ENCODE assay signal across 22 cellular contexts in the genomic region with DNA sequence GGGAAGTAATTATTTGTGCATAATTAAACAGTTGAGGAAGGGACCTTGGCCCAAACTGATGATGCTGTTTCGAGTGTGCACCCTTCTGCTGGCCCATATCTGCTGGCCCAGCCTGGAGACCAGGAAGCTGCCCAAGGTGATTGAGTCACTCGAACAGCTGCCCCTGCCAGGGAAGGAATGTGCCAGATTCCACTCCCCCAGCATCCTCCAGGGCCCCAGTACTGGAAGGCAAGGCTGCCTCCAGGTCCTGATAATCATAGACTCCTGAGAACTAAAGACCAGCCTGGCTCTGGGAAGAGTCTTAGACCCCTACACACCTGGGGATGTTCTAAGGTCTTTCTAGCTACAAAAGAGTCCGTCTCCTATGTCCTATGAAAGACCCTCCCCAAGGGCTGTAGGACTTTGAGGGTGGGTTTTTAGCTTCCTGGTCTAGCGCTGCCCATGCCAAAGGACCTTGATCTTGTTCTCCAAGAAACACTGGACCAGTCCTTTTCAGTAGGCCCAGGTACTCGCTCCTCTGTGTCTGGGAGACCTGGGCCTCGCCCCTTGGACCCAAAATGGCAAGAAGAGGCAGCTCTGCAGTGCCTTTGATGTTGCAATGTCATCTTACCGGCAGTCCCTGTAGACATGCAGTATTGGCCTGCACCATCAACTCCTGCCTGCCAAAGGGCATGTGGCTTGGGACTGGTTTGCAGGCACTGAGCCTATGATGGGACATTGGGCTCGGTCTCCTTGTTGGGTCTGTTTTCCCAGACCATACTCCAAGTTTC.
DNase-seq lines count a peak whose midpoint lies in the region; ATAC-seq and TF ChIP-seq lines count a peak whose summit lies in the region.
"Had no signal": no experiment of that assay in that cellular context is flagged by ENCODE, and none has a peak within 500 bp of the region (broad histone marks: within the 10 kb centered on the region; RNA-seq: fewer than 3 reads in every experiment).

No MANE protein-coding gene starts in this region.

- H3K4ac ChIP-seq in neuronal stem cell (ENCODE audit: low read length), result no peak overlapping the region

- no peak overlapping the region for H3K4me3 ChIP-seq in neuronal stem cell (ENCODE audit: low read length in 2 of 2)
- H3K4me3 ChIP-seq: BLaER1, SJCRH30 had no signal

- DNase-seq in activated CD8-positive, alpha-beta memory T cell treated with anti-CD3 and anti-CD28 coated beads, Interleukin-2, amount 50 U/mL, for 48 hours, result peak; percentile 18
- no peak for DNase-seq in activated CD8-positive, alpha-beta memory T cell treated with anti-CD3 and anti-CD28 coated beads, Interleukin-2, amount 10 ng/mL, durations not matched to agents 7 days and 5 days
- DNase-seq in ecto neural progenitor cell (ENCODE audit: low spot score) (peak; percentile 31), neuronal stem cell (ENCODE audit: low spot score) (no peak), Kasumi-1 (lab: John Stamatoyannopoulos, UW) (no peak), MCF 10A (ENCODE audit: unreplicated experiment) (no peak)
- DNase-seq: Calu3, DMS53, EL, KBM-7, NCI-H1048, NCI-H1436 treated with DMSO at 0.1 percent for 48 hours, NCI-H2029, NCI-H345, NCI-H524 treated with DMSO at 0.1 percent for 48 hours had no signal

- no peak overlapping the region for H3K4me3 Mint-ChIP-seq in activated CD8-positive, alpha-beta memory T cell treated with anti-CD3 and anti-CD28 coated beads, Interleukin-2, amount 10 ng/mL, durations not matched to agents 7 days and 5 days
- no peak overlapping the region for H3K4me3 Mint-ChIP-seq in MCF 10A (ENCODE audit: unreplicated experiment)
- H3K4me3 Mint-ChIP-seq: CD8-positive, alpha-beta T cell had no signal

- no peak overlapping the region for H3K4me2 ChIP-seq in neuronal stem cell (ENCODE audit: insufficient read depth, low read length, poor library complexity, severe bottlenecking)
- H3K4me2 ChIP-seq: BLaER1 had no signal

- no peak for TF ChIP-seq CTCF in MCF 10A (IDR thresholded peaks at IDR 0.05; ENCODE audit: unreplicated experiment)

- no peak overlapping the region for H3K9ac ChIP-seq in neuronal stem cell (ENCODE audit: low read depth, low read length, poor library complexity)
- H3K9ac ChIP-seq: BLaER1 had no signal

- H2BK12ac ChIP-seq in neuronal stem cell (ENCODE audit: low read length), result no peak overlapping the region

- CTCF ChIA-PET in activated CD8-positive, alpha-beta memory T cell treated with anti-CD3 and anti-CD28 coated beads, Interleukin-2, amount 10 ng/mL, durations not matched to agents 7 days and 5 days (lab: Charles Lee), result interaction anchor here (1.5 kb wide), 1 partner anchor 10 kb away, joined by 5 read pairs; no protein-coding TSS in a partner anchor
- CTCF ChIA-PET in MCF 10A (lab: Yijun Ruan, JAX), result interaction anchor here (0.6 to 1.1 kb wide), 4 partner anchors 132 to 521 kb away, joined by 3 to 5 read pairs (median 4); no protein-coding TSS in a partner anchor

- no peaks in the 10 kb centered on the region for H3K27me3 ChIP-seq in neuronal stem cell (ENCODE audit: control insufficient read depth in 3 of 3, insufficient read depth in 3 of 3, low read depth in 1 of 3, low read length in 3 of 3)
- H3K27me3 ChIP-seq: BLaER1 had no signal

- no peaks in the 10 kb centered on the region for H3K4me1 Mint-ChIP-seq in activated CD8-positive, alpha-beta memory T cell treated with anti-CD3 and anti-CD28 coated beads, Interleukin-2, amount 10 ng/mL, durations not matched to agents 7 days and 5 days
- no peaks in the 10 kb centered on the region for H3K4me1 Mint-ChIP-seq in MCF 10A (ENCODE audit: insufficient read depth, unreplicated experiment)

- no peak overlapping the region for H4K8ac ChIP-seq in neuronal stem cell (ENCODE audit: low read depth, low read length)

- H3K27ac ChIP-seq in neuronal stem cell (replicated peaks; ENCODE audit: low read length), result no peak overlapping the region
- H3K27ac ChIP-seq: BLaER1, SJCRH30 had no signal

- no peak overlapping the region for H2AFZ ChIP-seq in neuronal stem cell (ENCODE audit: low read length)

- no peaks in the 10 kb centered on the region for H3K36me3 Mint-ChIP-seq in activated CD8-positive, alpha-beta memory T cell treated with anti-CD3 and anti-CD28 coated beads, Interleukin-2, amount 10 ng/mL, durations not matched to agents 7 days and 5 days
- H3K36me3 Mint-ChIP-seq in MCF 10A (ENCODE audit: insufficient read depth, unreplicated experiment), result peaks cover 6% of the 10 kb centered on the region
- H3K36me3 Mint-ChIP-seq: CD8-positive, alpha-beta T cell had no signal

- H3K23ac ChIP-seq in neuronal stem cell (ENCODE audit: low read depth, low read length, poor library complexity), result no peak overlapping the region

- no peak overlapping the region for H4K91ac ChIP-seq in neuronal stem cell (ENCODE audit: low read depth, low read length, poor library complexity)

- peaks cover 5% of the 10 kb centered on the region for H3K27me3 Mint-ChIP-seq in activated CD8-positive, alpha-beta memory T cell treated with anti-CD3 and anti-CD28 coated beads, Interleukin-2, amount 10 ng/mL, durations not matched to agents 7 days and 5 days
- H3K27me3 Mint-ChIP-seq in MCF 10A (ENCODE audit: insufficient read depth, unreplicated experiment), result peaks cover 5% of the 10 kb centered on the region

- H2BK15ac ChIP-seq in neuronal stem cell (ENCODE audit: low read length), result no peak overlapping the region

- H2BK120ac ChIP-seq in neuronal stem cell (ENCODE audit: low read depth, low read length), result peak overlapping the region; percentile 73

- H3K36me3 ChIP-seq in neuronal stem cell (replicated peaks in 1 of 2; ENCODE audit: control insufficient read depth in 2 of 2, insufficient read depth in 2 of 2, low read length in 2 of 2), result no peaks in the 10 kb centered on the region
- H3K36me3 ChIP-seq: BLaER1, SJCRH30 had no signal

- H3K9me3 ChIP-seq in neuronal stem cell (replicated peaks in 1 of 2; ENCODE audit: control insufficient read depth in 2 of 2, insufficient read depth in 1 of 2, low read depth in 1 of 2, low read length in 2 of 2), result no peaks in the 10 kb centered on the region
- H3K9me3 ChIP-seq: BLaER1, SJCRH30 had no signal

- no peak overlapping the region for H3K27ac Mint-ChIP-seq in activated CD8-positive, alpha-beta memory T cell treated with anti-CD3 and anti-CD28 coated beads, Interleukin-2, amount 10 ng/mL, durations not matched to agents 7 days and 5 days
- no peak overlapping the region for H3K27ac Mint-ChIP-seq in MCF 10A (ENCODE audit: low read depth, unreplicated experiment)
- H3K27ac Mint-ChIP-seq: CD8-positive, alpha-beta T cell had no signal

- no peak for ATAC-seq in activated CD8-positive, alpha-beta memory T cell treated with anti-CD3 and anti-CD28 coated beads, Interleukin-2, amount 10 ng/mL, durations not matched to agents 7 days and 5 days
- ATAC-seq in HG02571 (IDR thresholded peaks at IDR 0.05; ENCODE audit: unreplicated experiment), result no peak
- ATAC-seq in GM21737 (IDR thresholded peaks at IDR 0.05; ENCODE audit: unreplicated experiment), result no peak
- ATAC-seq: CD8-positive, alpha-beta T cell; HepG2; Panc1 had no signal

- peak overlapping the region; percentile 60 for H3K18ac ChIP-seq in neuronal stem cell (ENCODE audit: low read length)

- no peak overlapping the region for H3K14ac ChIP-seq in neuronal stem cell (ENCODE audit: low read length)

- intact Hi-C loops in MCF 10A (cut with micrococcal nuclease), result no loop called here

- no peak overlapping the region for H2BK5ac ChIP-seq in neuronal stem cell (ENCODE audit: low read length)

- H3K9me3 Mint-ChIP-seq in activated CD8-positive, alpha-beta memory T cell treated with anti-CD3 and anti-CD28 coated beads, Interleukin-2, amount 10 ng/mL, durations not matched to agents 7 days and 5 days (ENCODE audit: low read depth), result no peaks in the 10 kb centered on the region
- no peaks in the 10 kb centered on the region for H3K9me3 Mint-ChIP-seq in MCF 10A (ENCODE audit: unreplicated experiment)
- H3K9me3 Mint-ChIP-seq: CD8-positive, alpha-beta T cell had no signal

- no peak overlapping the region for H2AK5ac ChIP-seq in neuronal stem cell (ENCODE audit: low read depth, low read length)

- no CpG with 5 or more reads among the region's 8 CpGs for WGBS in neuronal stem cell (ENCODE audit: extremely low coverage in 2 of 2, insufficient read length in 2 of 2, insufficient replicate concordance in 1 of 2), 2 donors

- no TSS peak for BruUV-seq in MCF 10A (replicated peaks; lab: Mats Ljungman, UMichigan)

- H3K4me1 ChIP-seq in neuronal stem cell (ENCODE audit: control insufficient read depth in 2 of 2, insufficient read depth in 1 of 2, low read depth in 1 of 2, low read length in 2 of 2), result no peaks in the 10 kb centered on the region
- H3K4me1 ChIP-seq: SJCRH30 had no signal

- POLR2A ChIA-PET in MCF 10A (lab: Yijun Ruan, JAX), result no interaction called here

- no peaks in the 10 kb centered on the region for H3K79me1 ChIP-seq in neuronal stem cell (ENCODE audit: low read depth, low read length)

Comparison
In these comparisons a context has a peak if more than half of its experiments do, and no peak if none do; other contexts are left out.
1. DNase-seq: peak in activated CD8-positive, alpha-beta memory T cell treated with anti-CD3 and anti-CD28 coated beads, Interleukin-2, amount 50 U/mL, for 48 hours (single experiment) and ecto neural progenitor cell (single experiment); none in activated CD8-positive, alpha-beta memory T cell treated with anti-CD3 and anti-CD28 coated beads, Interleukin-2, amount 10 ng/mL, durations not matched to agents 7 days and 5 days (single experiment), neuronal stem cell (single experiment), Kasumi-1 (0 of 2) and MCF 10A (single experiment).